ENCODE assay signal across 27 cellular contexts in genomic region chr3:122343654-122344053, GRCh38. TPM values are rescaled to one million over a fixed set of nuclear protein-coding genes. Genes with fewer than 3 reads are reported as not detected.
A peak's percentile ranks its signal among the peaks of the same experiment; 100 is the strongest.
DNase-seq lines count a peak whose midpoint lies in the region; ATAC-seq and TF ChIP-seq lines count a peak whose summit lies in the region.
"Had no signal": no experiment of that assay in that cellular context is flagged by ENCODE, and none has a peak within 500 bp of the region (broad histone marks: within the 10 kb centered on the region; RNA-seq: fewer than 3 reads in every experiment).

No MANE protein-coding gene starts in this region.

- intact Hi-C loops in testis (cut with DNase I; ENCODE audit: low total_unique reads): no loop called here

- H3K27ac Mint-ChIP-seq in stimulated activated naive CD8-positive, alpha-beta T cell treated with anti-CD3 and anti-CD28 coated beads, Interleukin-15, amount 100 ng/mL, for 72 hours: no peak overlapping the region
- no peak overlapping the region for H3K27ac Mint-ChIP-seq in activated naive CD4-positive, alpha-beta T cell treated with anti-CD3 and anti-CD28 coated beads, Interleukin-2, amount 50 U/mL, for 72 hours
- H3K27ac Mint-ChIP-seq: CD8-positive, alpha-beta memory T cell had no signal

- peaks cover 9% of the 10 kb centered on the region for H3K27me3 Mint-ChIP-seq in stimulated activated naive CD8-positive, alpha-beta T cell treated with anti-CD3 and anti-CD28 coated beads, Interleukin-15, amount 100 ng/mL, for 72 hours

- 0 out of 3 replicates have a peak, but pooled peaks have one; percentile 41 for ATAC-seq in RWPE2 (ENCODE audit: low read depth)
- peak; percentile 22 for ATAC-seq in esophagus mucosa
- no peak for ATAC-seq in stimulated activated naive CD8-positive, alpha-beta T cell treated with anti-CD3 and anti-CD28 coated beads, Interleukin-15, amount 100 ng/mL, for 72 hours
- ATAC-seq in activated naive CD4-positive, alpha-beta T cell treated with anti-CD3 and anti-CD28 coated beads, Interleukin-2, amount 50 U/mL, for 72 hours: no peak
- ATAC-seq: HepG2, Right ventricle myocardium inferior had no signal

- H3K36me3 ChIP-seq in RWPE2 (ENCODE audit: low read depth): peaks cover 14% of the 10 kb centered on the region
- H3K36me3 ChIP-seq in testis (ENCODE audit: low read depth, missing control alignments): no peaks in the 10 kb centered on the region
- no peaks in the 10 kb centered on the region for H3K36me3 ChIP-seq in smooth muscle cell (ENCODE audit: low read depth)
- H3K36me3 ChIP-seq: BLaER1 treated with 17β-estradiol and CSF1 and Interleukin-3, amounts not matched to agents 10 nM and 100 nM; Peyer's patch; SJSA1 had no signal

- H3K4me3 ChIP-seq in RWPE2 (ENCODE audit: severe bottlenecking) (no peak overlapping the region), testis (no peak overlapping the region), smooth muscle cell (no peak overlapping the region)
- H3K4me3 ChIP-seq: BLaER1 treated with 17β-estradiol and CSF1 and Interleukin-3, amounts not matched to agents 10 nM and 100 nM; Peyer's patch; SJSA1 had no signal

- no peak for TF ChIP-seq POLR2A in testis (IDR thresholded peaks at IDR 0.05)

- no peaks in the 10 kb centered on the region for H3K36me3 Mint-ChIP-seq in activated naive CD4-positive, alpha-beta T cell treated with anti-CD3 and anti-CD28 coated beads, Interleukin-2, amount 50 U/mL, for 72 hours

- no peaks in the 10 kb centered on the region for H3K79me2 ChIP-seq in smooth muscle cell (ENCODE audit: low read depth)

- 80 to 81% methylated on average over 2 of the region's 2 CpGs for WGBS in testis, 2 donors
- 79% methylated on average over 2 of the region's 2 CpGs for WGBS in smooth muscle cell (ENCODE audit: low lambda C conversion rate)

- no peak overlapping the region for H3K9ac ChIP-seq in smooth muscle cell (ENCODE audit: low read depth)
- H3K9ac ChIP-seq: BLaER1 treated with 17β-estradiol and CSF1 and Interleukin-3, amounts not matched to agents 10 nM and 100 nM had no signal

- no peaks in the 10 kb centered on the region for H3K27me3 ChIP-seq in RWPE2 (ENCODE audit: insufficient read depth, poor library complexity, severe bottlenecking)
- H3K27me3 ChIP-seq in testis: no peaks in the 10 kb centered on the region
- no peaks in the 10 kb centered on the region for H3K27me3 ChIP-seq in smooth muscle cell (ENCODE audit: low read depth)
- H3K27me3 ChIP-seq: BLaER1 treated with 17β-estradiol and CSF1 and Interleukin-3, amounts not matched to agents 10 nM and 100 nM; Peyer's patch; SJSA1 had no signal

- no peaks in the 10 kb centered on the region for H4K20me1 ChIP-seq in smooth muscle cell (ENCODE audit: low read depth)
- H4K20me1 ChIP-seq: BLaER1 treated with 17β-estradiol and CSF1 and Interleukin-3, amounts not matched to agents 10 nM and 100 nM had no signal

- no peak overlapping the region for H3K27ac ChIP-seq in RWPE2 (ENCODE audit: poor library complexity, severe bottlenecking)
- H3K27ac ChIP-seq in testis: no peak overlapping the region
- H3K27ac ChIP-seq in smooth muscle cell (ENCODE audit: low read depth): no peak overlapping the region
- H3K27ac ChIP-seq: BLaER1 treated with 17β-estradiol and CSF1 and Interleukin-3, amounts not matched to agents 10 nM and 100 nM; Peyer's patch; SJSA1 had no signal

- H3F3A ChIP-seq in smooth muscle cell (ENCODE audit: low read depth): no peaks in the 10 kb centered on the region

- no peak overlapping the region for H2AFZ ChIP-seq in smooth muscle cell (ENCODE audit: low read depth)

- no peak overlapping the region for H3K4me2 ChIP-seq in smooth muscle cell
- H3K4me2 ChIP-seq: BLaER1 treated with 17β-estradiol and CSF1 and Interleukin-3, amounts not matched to agents 10 nM and 100 nM had no signal

- H3K9me3 ChIP-seq in RWPE2 (ENCODE audit: severe bottlenecking): no peaks in the 10 kb centered on the region
- H3K9me3 ChIP-seq in testis: no peaks in the 10 kb centered on the region
- no peaks in the 10 kb centered on the region for H3K9me3 ChIP-seq in smooth muscle cell (replicated peaks; ENCODE audit: low read depth)
- H3K9me3 ChIP-seq: Peyer's patch, SJSA1 had no signal

- DNase-seq in EH (ENCODE audit: low read depth) (peak; percentile 8), HT1080 (ENCODE audit: low read depth) (peak; percentile 66), RWPE2 (ENCODE audit: low spot score) (no peak), testis (no peak), smooth muscle cell (lab: John Stamatoyannopoulos, UW; ENCODE audit: unreplicated experiment) (no peak)
- no peak for DNase-seq in stimulated activated naive CD8-positive, alpha-beta T cell treated with anti-CD3 and anti-CD28 coated beads, Interleukin-15, amount 100 ng/mL, for 72 hours
- DNase-seq in activated naive CD4-positive, alpha-beta T cell treated with anti-CD3 and anti-CD28 coated beads, Interleukin-2, amount 50 U/mL, for 72 hours (ENCODE audit: low spot score in 2 of 2): no peak
- DNase-seq: 8988T; Calu3; CD8-positive, alpha-beta memory T cell; DMS153; KBM-7; MV-4-11; NCI-H1105 treated with DMSO at 0.1 percent for 48 hours; NCI-H2029 treated with DMSO at 0.1 percent for 48 hours; NCI-H226; NCI-H510A treated with DMSO at 0.1 percent for 48 hours; NCI-H774; NK-92 treated with Interleukin-12 subunit alpha and Interleukin-12 subunit beta, amount 100 ng/mL, for 24 hours; Peyer's patch had no signal

- TF ChIP-seq CTCF in RWPE2 (IDR thresholded peaks at IDR 0.05; ENCODE audit: poor library complexity, severe bottlenecking) (no peak), testis (IDR thresholded peaks at IDR 0.05) (no peak), smooth muscle cell (IDR thresholded peaks at IDR 0.05; ENCODE audit: borderline replicate concordance, insufficient read depth, poor library complexity, severe bottlenecking) (no peak)

- H3K4me1 Mint-ChIP-seq in stimulated activated naive CD8-positive, alpha-beta T cell treated with anti-CD3 and anti-CD28 coated beads, Interleukin-15, amount 100 ng/mL, for 72 hours: no peaks in the 10 kb centered on the region
- H3K4me1 Mint-ChIP-seq: CD8-positive, alpha-beta memory T cell had no signal

- peaks cover 15 to 19% of the 10 kb centered on the region in 2 donors for H3K9me3 Mint-ChIP-seq in stimulated activated naive CD8-positive, alpha-beta T cell treated with anti-CD3 and anti-CD28 coated beads, Interleukin-15, amount 100 ng/mL, for 72 hours
- H3K9me3 Mint-ChIP-seq in activated naive CD4-positive, alpha-beta T cell treated with anti-CD3 and anti-CD28 coated beads, Interleukin-2, amount 50 U/mL, for 72 hours: no peaks in the 10 kb centered on the region
- H3K9me3 Mint-ChIP-seq: CD8-positive, alpha-beta memory T cell had no signal

- peaks cover 4% of the 10 kb centered on the region for H3K4me1 ChIP-seq in RWPE2 (ENCODE audit: insufficient read depth, poor library complexity, severe bottlenecking)
- H3K4me1 ChIP-seq in testis: no peaks in the 10 kb centered on the region
- H3K4me1 ChIP-seq in smooth muscle cell (ENCODE audit: low read depth): no peaks in the 10 kb centered on the region
- H3K4me1 ChIP-seq: BLaER1 treated with 17β-estradiol and CSF1 and Interleukin-3, amounts not matched to agents 10 nM and 100 nM; Peyer's patch; SJSA1 had no signal

- no peak overlapping the region for H3K4me3 Mint-ChIP-seq in stimulated activated naive CD8-positive, alpha-beta T cell treated with anti-CD3 and anti-CD28 coated beads, Interleukin-15, amount 100 ng/mL, for 72 hours
- H3K4me3 Mint-ChIP-seq: CD8-positive, alpha-beta memory T cell had no signal

RNA-seq across cellular contexts. Expression of gene CSTA, which starts 18.6 kb away (rescaled TPM):
- total RNA-seq in HT1080 (2014; rRNA removed; shearing (Covaris generic)): 0.34 and 1.7 TPM in 2 replicates
- polyA plus RNA-seq in HT1080 (2015; cell fraction: cytosol; rRNA removed): 3.2 and 3.3 TPM in 2 replicates
- 1.6 and 1.7 TPM in 2 replicates for polyA plus RNA-seq in HT1080 (2015; cell fraction: nucleus; rRNA removed)
- total RNA-seq in esophagus mucosa: 2,321 TPM
- total RNA-seq in testis: 1 to 10 TPM in 1 of 2 donors, not detected in 1; 1.2 TPM
- 2.8 TPM for polyA plus RNA-seq in testis (ENCODE audit: insufficient read depth, low read depth, low replicate concordance)
- 29.7 and 51.7 TPM in 2 replicates for total RNA-seq in smooth muscle cell
- polyA plus RNA-seq in smooth muscle cell: 16.0 and 19.7 TPM in 2 replicates
- not detected for total RNA-seq in activated naive CD4-positive, alpha-beta T cell treated with anti-CD3 and anti-CD28 coated beads, Interleukin-2, amount 50 U/mL, for 72 hours
- total RNA-seq: Calu3, Daoy, H1, Peyer's patch, SJSA1 had no signal
- polyA plus RNA-seq: CD8-positive, alpha-beta memory T cell; H1 had no signal

RNA-seq across cellular contexts. Expression of gene MIX23, which starts 39.4 kb away (rescaled TPM):
- 121 and 155 TPM in 2 replicates for total RNA-seq in HT1080 (2014; rRNA removed; shearing (Covaris generic))
- polyA plus RNA-seq in HT1080 (2015; cell fraction: cytosol; rRNA removed): 74.8 and 90.2 TPM in 2 replicates
- 53.9 and 76.0 TPM in 2 replicates for polyA plus RNA-seq in HT1080 (2015; cell fraction: nucleus; rRNA removed)
- 43.3 TPM for total RNA-seq in esophagus mucosa
- total RNA-seq in testis: 10 to 100 TPM; 19.3 to 19.9 TPM
- 21.0 TPM for polyA plus RNA-seq in testis (ENCODE audit: insufficient read depth, low read depth, low replicate concordance)
- total RNA-seq in smooth muscle cell: 48.8 and 62.2 TPM in 2 replicates
- polyA plus RNA-seq in smooth muscle cell: 43.4 and 54.8 TPM in 2 replicates
- total RNA-seq in activated naive CD4-positive, alpha-beta T cell treated with anti-CD3 and anti-CD28 coated beads, Interleukin-2, amount 50 U/mL, for 72 hours: 10 to 100 TPM; 52.0 to 99.6 TPM

RNA-seq across cellular contexts. Expression of gene FAM162A, which starts 40.3 kb away (rescaled TPM):
- 78.9 and 81.1 TPM in 2 replicates for total RNA-seq in HT1080 (2014; rRNA removed; shearing (Covaris generic))
- polyA plus RNA-seq in HT1080 (2015; cell fraction: cytosol; rRNA removed): 85.7 and 86.5 TPM in 2 replicates
- 42.7 and 47.0 TPM in 2 replicates for polyA plus RNA-seq in HT1080 (2015; cell fraction: nucleus; rRNA removed)
- 106 TPM for total RNA-seq in esophagus mucosa
- total RNA-seq in testis: 10 to 100 TPM; 16.0 to 17.7 TPM
- 77.7 TPM for polyA plus RNA-seq in testis (ENCODE audit: insufficient read depth, low read depth, low replicate concordance)
- total RNA-seq in smooth muscle cell: 108 and 117 TPM in 2 replicates
- polyA plus RNA-seq in smooth muscle cell: 209 and 219 TPM in 2 replicates
- 100 to 1,000 TPM in 1 of 2 donors, 10 to 100 TPM in 1; 51.2 to 194 TPM for total RNA-seq in activated naive CD4-positive, alpha-beta T cell treated with anti-CD3 and anti-CD28 coated beads, Interleukin-2, amount 50 U/mL, for 72 hours

Comparison
In these comparisons a context has a peak if more than half of its experiments do, and no peak if none do; other contexts are left out.
1. DNase-seq: peak in EH (single experiment) and HT1080 (single experiment); none in RWPE2 (single experiment), stimulated activated naive CD8-positive, alpha-beta T cell treated with anti-CD3 and anti-CD28 coated beads, Interleukin-15, amount 100 ng/mL, for 72 hours (0 of 2), testis (single experiment), smooth muscle cell (single experiment) and activated naive CD4-positive, alpha-beta T cell treated with anti-CD3 and anti-CD28 coated beads, Interleukin-2, amount 50 U/mL, for 72 hours (0 of 2).
2. ATAC-seq: peak in RWPE2 (single experiment) and esophagus mucosa (single experiment); none in stimulated activated naive CD8-positive, alpha-beta T cell treated with anti-CD3 and anti-CD28 coated beads, Interleukin-15, amount 100 ng/mL, for 72 hours (single experiment) and activated naive CD4-positive, alpha-beta T cell treated with anti-CD3 and anti-CD28 coated beads, Interleukin-2, amount 50 U/mL, for 72 hours (0 of 2).
3. RNA of gene CSTA, which starts 18.6 kb away (total RNA-seq): 2,321 TPM in esophagus mucosa (single experiment); 29.7 to 51.7 TPM in smooth muscle cell, 1.2 TPM in testis, 0.34 to 1.7 TPM in HT1080 and not detected in activated naive CD4-positive, alpha-beta T cell treated with anti-CD3 and anti-CD28 coated beads, Interleukin-2, amount 50 U/mL, for 72 hours; every median in the first group is over 10 times any median in the second.